Comparison of ENCODE assay signal across 9 cellular contexts in the genomic region with DNA sequence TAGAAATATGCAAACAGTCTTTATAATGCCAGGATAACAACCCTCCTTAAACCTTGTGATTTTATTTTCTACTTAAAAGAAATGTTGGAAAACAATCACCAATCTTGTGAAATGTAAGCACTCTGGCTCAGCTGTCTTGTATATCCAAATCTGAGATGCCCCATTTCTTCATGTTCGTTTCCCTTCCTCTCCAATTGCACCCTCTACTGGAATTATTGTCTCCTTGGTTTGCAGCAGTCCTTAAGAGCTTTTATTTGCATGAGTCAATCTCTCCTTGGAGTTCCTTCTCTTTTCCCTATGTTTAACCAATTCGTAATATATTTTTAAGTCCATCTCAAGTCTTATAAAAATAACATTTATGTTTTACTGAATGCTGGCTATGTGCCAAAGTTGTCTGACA.
A peak's percentile ranks its signal among the peaks of the same experiment; 100 is the strongest.
DNase-seq lines count a peak whose midpoint lies in the region; ATAC-seq, FAIRE-seq and TF ChIP-seq lines count a peak whose summit lies in the region.
"Had no signal": no experiment of that assay in that cellular context is flagged by ENCODE, and none has a peak within 500 bp of the region (broad histone marks: within the 10 kb centered on the region; RNA-seq: fewer than 3 reads in every experiment).

No MANE protein-coding gene starts in this region.

- H3K9me3 Mint-ChIP-seq in type B pancreatic cell, result peaks cover 4% of the 10 kb centered on the region

- H3K4me3 Mint-ChIP-seq in type B pancreatic cell, result no peak overlapping the region

- FAIRE-seq in bronchial epithelial cell (lab: Jason Lieb, UNC), result no peak

- no peaks in the 10 kb centered on the region for H3K27me3 Mint-ChIP-seq in type B pancreatic cell

- H3K4me1 Mint-ChIP-seq in type B pancreatic cell (ENCODE audit: unreplicated experiment), result no peaks in the 10 kb centered on the region

- H3K27ac Mint-ChIP-seq in type B pancreatic cell, result no peak overlapping the region

- H3K9me3 ChIP-seq in spleen, result peaks cover 0 to 7% (median 1%) of the 10 kb centered on the region in 8 donors

- ATAC-seq in GM21723 (IDR thresholded peaks at IDR 0.05; ENCODE audit: unreplicated experiment), result no peak

- TF ChIP-seq CTCF in bronchial epithelial cell (IDR thresholded peaks at IDR 0.05; ENCODE audit: insufficient read depth, low read length, severe bottlenecking), result no peak
- TF ChIP-seq CTCF in type B pancreatic cell (conservative IDR thresholded peaks at IDR 0.05), result peak; percentile 70
- no peak for TF ChIP-seq CTCF in spleen (IDR thresholded peaks at IDR 0.05 in 8 of 11, conservative IDR thresholded peaks at IDR 0.05 in 3 of 11)

- intact Hi-C loops in spleen (cut with DNase I; ENCODE audit: low total_unique reads), result no loop called here

- H3K36me3 Mint-ChIP-seq in type B pancreatic cell, result no peaks in the 10 kb centered on the region

- no peak overlapping the region for H3K4me3 ChIP-seq in bronchial epithelial cell (ENCODE audit: low read depth, low read length)
- H3K4me3 ChIP-seq in spleen, result no peak overlapping the region

- H3K36me3 ChIP-seq in bronchial epithelial cell (ENCODE audit: control insufficient read depth, insufficient read depth, low read length) (no peaks in the 10 kb centered on the region), spleen (no peaks in the 10 kb centered on the region)

- no peaks in the 10 kb centered on the region for H3K4me1 ChIP-seq in spleen

- H3K27me3 ChIP-seq in bronchial epithelial cell (ENCODE audit: control insufficient read depth, insufficient read depth, low read length), result no peaks in the 10 kb centered on the region
- H3K27me3 ChIP-seq in spleen (replicated peaks in 1 of 7), result no peaks in the 10 kb centered on the region

- TF ChIP-seq POLR2A in spleen (IDR thresholded peaks at IDR 0.05), result no peak

- peak; percentile 79 for DNase-seq in SIG-M5 treated with dmso at 0.1 percent for 504 hours (lab: John Stamatoyannopoulos, UW; ENCODE audit: unreplicated experiment)
- DNase-seq in SIG-M5 (lab: John Stamatoyannopoulos, UW), result no peak
- DNase-seq in NCI-H748 (lab: John Stamatoyannopoulos, UW; ENCODE audit: unreplicated experiment), result peak; percentile 76
- DNase-seq in bronchial epithelial cell (ENCODE audit: low read depth), result peak; percentile 3
- no peak for DNase-seq in type B pancreatic cell (ENCODE audit: extremely low spot score, unreplicated experiment)
- no peak for DNase-seq in spleen
- no peak for DNase-seq in dermis blood vessel endothelial cell
- DNase-seq: activated CD4-positive, alpha-beta T cell treated with anti-CD3 and anti-CD28 coated beads for 48 hours had no signal

- no peak overlapping the region for H3K27ac ChIP-seq in spleen

- WGBS in spleen, 5 donors, result 24 to 51% (median 28%) methylated on average over 2 of the region's 2 CpGs

Comparison
In these comparisons a context has a peak if more than half of its experiments do, and no peak if none do; other contexts are left out.
1. DNase-seq: peak in SIG-M5 treated with dmso at 0.1 percent for 504 hours (single experiment), NCI-H748 (single experiment) and bronchial epithelial cell (single experiment); none in SIG-M5 (single experiment), type B pancreatic cell (single experiment), spleen (single experiment) and dermis blood vessel endothelial cell (single experiment).